ENCODE assay signal across 10 cellular contexts in the genomic region with DNA sequence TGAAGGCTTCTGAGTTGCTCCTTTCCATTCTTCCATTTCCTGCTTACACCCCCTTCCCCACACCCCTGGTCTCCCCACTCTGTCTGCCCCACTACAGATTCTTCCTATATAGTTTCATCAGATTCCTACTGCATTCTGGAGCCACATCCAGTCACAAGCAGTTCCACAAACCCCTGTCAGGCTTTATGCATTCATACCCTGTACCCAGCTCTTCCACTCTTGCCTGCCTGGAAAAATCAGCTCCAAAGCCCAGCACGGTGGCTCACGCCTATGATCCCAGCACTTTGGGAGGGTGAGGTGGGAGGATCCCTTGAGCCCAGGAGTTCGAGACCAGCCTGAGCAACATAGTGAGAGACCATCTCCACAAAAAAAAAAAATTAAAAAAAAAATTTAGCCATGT.
"Had no signal": no experiment of that assay in that cellular context is flagged by ENCODE, and none has a peak within 500 bp of the region (broad histone marks: within the 10 kb centered on the region; RNA-seq: fewer than 3 reads in every experiment).

No MANE protein-coding gene starts in this region.

- H2AFZ ChIP-seq: GM23248 had no signal

- H3K27ac ChIP-seq: GM23248 had no signal

- H3K9me3 Mint-ChIP-seq: HFFc6 had no signal

- FAIRE-seq: H1, H54 had no signal

- H3K4me3 Mint-ChIP-seq: H9, HFFc6 had no signal

- H3K4me3 ChIP-seq: GM23248, HAP-1 had no signal

- ATAC-seq: HCT116 had no signal

- DNase-seq: GM23248, GOT3, H7, H9, HCEC 1CT, HFFc6 had no signal

- H3K36me3 ChIP-seq: HAP-1 had no signal

- H3K27ac Mint-ChIP-seq: HFFc6 had no signal
